In genomic region chr2:979286-979928, GRCh38 we compare ENCODE assay signal across 18 cellular contexts. TPM values are rescaled to one million over a fixed set of nuclear protein-coding genes. Genes with fewer than 3 reads are reported as not detected.
A peak's percentile ranks its signal among the peaks of the same experiment; 100 is the strongest.
DNase-seq lines count a peak whose midpoint lies in the region; ATAC-seq and TF ChIP-seq lines count a peak whose summit lies in the region.
"Had no signal": no experiment of that assay in that cellular context is flagged by ENCODE, and none has a peak within 500 bp of the region (broad histone marks: within the 10 kb centered on the region; RNA-seq: fewer than 3 reads in every experiment).

No MANE protein-coding gene starts in this region.

- peaks cover 7% of the 10 kb centered on the region for H3K4me1 ChIP-seq in DOHH2 (ENCODE audit: control insufficient read depth, low read length)
- peaks cover 14% of the 10 kb centered on the region for H3K4me1 ChIP-seq in HUES48 (ENCODE audit: control insufficient read depth, insufficient read depth, low read length)
- no peaks in the 10 kb centered on the region for H3K4me1 ChIP-seq in endodermal cell (ENCODE audit: control insufficient read depth, insufficient read depth, low read length)

- TF ChIP-seq CTCF in DOHH2 (IDR thresholded peaks at IDR 0.05; ENCODE audit: low read depth, low read length, poor library complexity, severe bottlenecking): no peak
- no peak for TF ChIP-seq CTCF in endodermal cell (conservative IDR thresholded peaks at IDR 0.05)

- H3K27ac ChIP-seq in DOHH2 (ENCODE audit: low read depth, low read length) (no peak overlapping the region), HUES48 (ENCODE audit: low read depth, low read length) (peak overlapping the region; percentile 46), endodermal cell (ENCODE audit: low read depth, low read length) (no peak overlapping the region)
- H3K27ac ChIP-seq: coronary artery, upper lobe of right lung had no signal

- WGBS in endodermal cell (ENCODE audit: insufficient coverage in 1 of 2, insufficient read length in 1 of 2), 2 experiments: 64 to 73% methylated on average over 5 to 8 of the region's 8 CpGs

- no peak overlapping the region for H3K4me3 Mint-ChIP-seq in endodermal cell
- H3K4me3 Mint-ChIP-seq: activated T-cell treated with anti-CD3 and anti-CD28 coated beads, Interleukin-2, amount 50 U/mL, for 4 hours; natural killer cell; T-helper 2 cell treated with Interferon-gamma antibody and Interleukin-4, amounts not matched to agents 5 μg/mL and 100 μg/mL, for 36 hours had no signal

- peak overlapping the region; percentile 44 for H3K4me2 ChIP-seq in DOHH2 (ENCODE audit: low read length)

- H3K27me3 ChIP-seq in DOHH2 (ENCODE audit: control insufficient read depth, low read length) (no peaks in the 10 kb centered on the region), HUES48 (ENCODE audit: control insufficient read depth, insufficient read depth, low read length) (no peaks in the 10 kb centered on the region), endodermal cell (ENCODE audit: control insufficient read depth, insufficient read depth, low read length, poor library complexity, severe bottlenecking) (no peaks in the 10 kb centered on the region)
- H3K27me3 ChIP-seq: upper lobe of right lung had no signal

- no peaks in the 10 kb centered on the region for H4K20me1 ChIP-seq in DOHH2 (ENCODE audit: control insufficient read depth, insufficient read depth, low read depth, low read length)

- H3K4me3 ChIP-seq in DOHH2 (ENCODE audit: low read length): no peak overlapping the region
- H3K4me3 ChIP-seq in HUES48 (ENCODE audit: low read depth, low read length): no peak overlapping the region
- H3K4me3 ChIP-seq in endodermal cell (ENCODE audit: low read length): no peak overlapping the region
- H3K4me3 ChIP-seq: coronary artery, upper lobe of right lung had no signal

- no peaks in the 10 kb centered on the region for H3K9me2 ChIP-seq in DOHH2 (replicated peaks; ENCODE audit: control insufficient read depth, low read length)

- H3K9ac ChIP-seq in HUES48 (ENCODE audit: low read depth, low read length): no peak overlapping the region
- H3K9ac ChIP-seq in endodermal cell (ENCODE audit: extremely low read depth, low read length, poor library complexity, severe bottlenecking): no peak overlapping the region

- DNase-seq in endodermal cell: peak; percentile 38
- DNase-seq in activated CD4-positive, alpha-beta T cell treated with anti-CD3 and anti-CD28 coated beads, Interleukin-2, amount 50 U/mL, for 1 hour: no peak
- DNase-seq in T-helper 1 cell: no peak
- no peak for DNase-seq in NCI-H1930 (lab: John Stamatoyannopoulos, UW)
- DNase-seq: activated CD4-positive, alpha-beta T cell treated with anti-CD3 and anti-CD28 coated beads for 48 hours; activated T-cell treated with anti-CD3 and anti-CD28 coated beads, Interleukin-2, amount 50 U/mL, for 4 hours; DMS53; left colon; natural killer cell; stimulated activated CD4-positive, alpha-beta T cell treated with anti-CD3 and anti-CD28 coated beads, Interleukin-2, amount 100 ng/mL, for 24 hours; stimulated activated CD8-positive, alpha-beta memory T cell treated with anti-CD3 and anti-CD28 coated beads, Interleukin-4, amount 100 ng/mL, for 48 hours; upper lobe of right lung had no signal

- peaks cover 3% of the 10 kb centered on the region for H3K4me1 Mint-ChIP-seq in endodermal cell

- no peaks in the 10 kb centered on the region for H3F3A ChIP-seq in DOHH2 (ENCODE audit: control insufficient read depth, insufficient read depth)

- H3K9me3 ChIP-seq in DOHH2 (ENCODE audit: control insufficient read depth, insufficient read depth, low read length) (peaks cover 13% of the 10 kb centered on the region; the same call in 1 of the 2 replicates), HUES48 (ENCODE audit: control insufficient read depth, insufficient read depth, low read length) (no peaks in the 10 kb centered on the region), endodermal cell (ENCODE audit: control insufficient read depth, low read length) (no peaks in the 10 kb centered on the region)
- H3K9me3 ChIP-seq: upper lobe of right lung had no signal

- H3K79me2 ChIP-seq in DOHH2 (ENCODE audit: control insufficient read depth, low read length): no peaks in the 10 kb centered on the region

- H3K36me3 Mint-ChIP-seq in endodermal cell (ENCODE audit: low read depth): no peaks in the 10 kb centered on the region
- H3K36me3 Mint-ChIP-seq: natural killer cell had no signal

- H3K9me3 Mint-ChIP-seq in endodermal cell: no peaks in the 10 kb centered on the region
- H3K9me3 Mint-ChIP-seq: activated T-cell treated with anti-CD3 and anti-CD28 coated beads, Interleukin-2, amount 50 U/mL, for 4 hours; T-helper 2 cell treated with Interferon-gamma antibody and Interleukin-4, amounts not matched to agents 5 μg/mL and 100 μg/mL, for 36 hours had no signal

- H3K27me3 Mint-ChIP-seq in endodermal cell (ENCODE audit: insufficient read depth): no peaks in the 10 kb centered on the region

- ATAC-seq in GM21360 (IDR thresholded peaks at IDR 0.05; ENCODE audit: unreplicated experiment): peak; percentile 75
- ATAC-seq in GM18909 (IDR thresholded peaks at IDR 0.05; ENCODE audit: poor library complexity, unreplicated experiment): no peak
- ATAC-seq: activated T-cell treated with anti-CD3 and anti-CD28 coated beads, Interleukin-2, amount 50 U/mL, for 4 hours; left colon; natural killer cell; upper lobe of right lung had no signal

- H3K36me3 ChIP-seq in DOHH2 (ENCODE audit: control insufficient read depth, low read length) (no peaks in the 10 kb centered on the region), HUES48 (ENCODE audit: control insufficient read depth, insufficient read depth, low read length) (peaks cover 23% of the 10 kb centered on the region), endodermal cell (ENCODE audit: control insufficient read depth, insufficient read depth, low read length) (no peaks in the 10 kb centered on the region)
- H3K36me3 ChIP-seq: upper lobe of right lung had no signal

- H3K27ac Mint-ChIP-seq in endodermal cell: no peak overlapping the region
- H3K27ac Mint-ChIP-seq: natural killer cell; T-helper 2 cell treated with Interferon-gamma antibody and Interleukin-4, amounts not matched to agents 5 μg/mL and 100 μg/mL, for 36 hours had no signal

RNA-seq across cellular contexts. Expression of gene SNTG2, which starts 28.8 kb away (rescaled TPM):
- total RNA-seq in endodermal cell: 10 to 100 TPM in 1 of 2 donors, 1 to 10 TPM in 1; 4.1 to 11.9 TPM
- 1.9 TPM for polyA plus RNA-seq in endodermal cell (2013, experiment 1 of 2)
- 1.2 TPM for polyA plus RNA-seq in endodermal cell (2013, experiment 2 of 2)
- total RNA-seq: natural killer cell had no signal
